ENCODE assay signal across 22 cellular contexts in genomic region chr10:72067463-72068125, GRCh38. TPM values are rescaled to one million over a fixed set of nuclear protein-coding genes. Genes with fewer than 3 reads are reported as not detected.
DNase-seq lines count a peak whose midpoint lies in the region; ATAC-seq and TF ChIP-seq lines count a peak whose summit lies in the region.
"Had no signal": no experiment of that assay in that cellular context is flagged by ENCODE, and none has a peak within 500 bp of the region (broad histone marks: within the 10 kb centered on the region; RNA-seq: fewer than 3 reads in every experiment).

No MANE protein-coding gene starts in this region.

- intact Hi-C loops in CD4-positive, alpha-beta T cell (cut with DNase I, micrococcal nuclease), result no loop called here
- intact Hi-C loops in naive thymus-derived CD4-positive, alpha-beta T cell (cut with micrococcal nuclease), result no loop called here

- peak overlapping the region; percentile 11 for H3K27ac ChIP-seq in CD4-positive, alpha-beta T cell (ENCODE audit: low read depth, low read length)
- 0 out of 2 replicates have a peak overlapping the region, but pooled peaks have one; percentile 0 for H3K27ac ChIP-seq in DND-41 (ENCODE audit: low read length)
- H3K27ac ChIP-seq in naive thymus-derived CD4-positive, alpha-beta T cell (ENCODE audit: low read depth, low read length), result no peak overlapping the region
- H3K27ac ChIP-seq: left ventricle myocardium inferior, tibial nerve had no signal

- no peak overlapping the region for H2AFZ ChIP-seq in DND-41 (ENCODE audit: low read depth, low read length)
- H2AFZ ChIP-seq: GM23338 had no signal

- no peaks in the 10 kb centered on the region for H3K36me3 ChIP-seq in DND-41 (ENCODE audit: insufficient read depth, low read length)
- H3K36me3 ChIP-seq in naive thymus-derived CD4-positive, alpha-beta T cell (ENCODE audit: control insufficient read depth in 2 of 3, insufficient read depth in 3 of 3, low read length in 3 of 3), result peaks cover 47 to 95% (median 74%) of the 10 kb centered on the region in 3 experiments
- H3K36me3 ChIP-seq: left ventricle myocardium inferior had no signal

- H3K27me3 ChIP-seq in CD4-positive, alpha-beta T cell (ENCODE audit: control insufficient read depth, insufficient read depth, low read length), result no peaks in the 10 kb centered on the region
- no peaks in the 10 kb centered on the region for H3K27me3 ChIP-seq in DND-41 (ENCODE audit: insufficient read depth, low read length, poor library complexity)
- H3K27me3 ChIP-seq in naive thymus-derived CD4-positive, alpha-beta T cell (ENCODE audit: control insufficient read depth in 2 of 2, insufficient read depth in 2 of 2, low read length in 2 of 2), result no peaks in the 10 kb centered on the region
- H3K27me3 ChIP-seq: tibial nerve had no signal

- no peak overlapping the region for H3K4me3 ChIP-seq in DND-41 (ENCODE audit: low read depth in 1 of 2, low read length in 2 of 2)
- H3K4me3 ChIP-seq in naive thymus-derived CD4-positive, alpha-beta T cell (ENCODE audit: low read length), result no peak overlapping the region
- H3K4me3 ChIP-seq: GM23338, left ventricle myocardium inferior, tibial nerve had no signal

- H3K27me3 Mint-ChIP-seq in CD4-positive, alpha-beta T cell, result peaks cover 1% of the 10 kb centered on the region
- H3K27me3 Mint-ChIP-seq in activated naive CD8-positive, alpha-beta T cell treated with anti-CD3 and anti-CD28 coated beads for 36 hours, result no peaks in the 10 kb centered on the region
- H3K27me3 Mint-ChIP-seq in naive thymus-derived CD4-positive, alpha-beta T cell, result no peaks in the 10 kb centered on the region
- H3K27me3 Mint-ChIP-seq: progenitor cell of endocrine pancreas had no signal

- H3K9me3 ChIP-seq in CD4-positive, alpha-beta T cell (ENCODE audit: control insufficient read depth, low read length), result no peaks in the 10 kb centered on the region
- H3K9me3 ChIP-seq in DND-41 (ENCODE audit: insufficient read depth, low read length, severe bottlenecking), result no peaks in the 10 kb centered on the region
- no peaks in the 10 kb centered on the region for H3K9me3 ChIP-seq in naive thymus-derived CD4-positive, alpha-beta T cell (ENCODE audit: control insufficient read depth in 2 of 3, low read length in 3 of 3)
- H3K9me3 ChIP-seq: left ventricle myocardium inferior had no signal

- H3K4me1 Mint-ChIP-seq in CD4-positive, alpha-beta T cell (ENCODE audit: low read depth), result peaks cover 32% of the 10 kb centered on the region
- H3K4me1 Mint-ChIP-seq in activated naive CD8-positive, alpha-beta T cell treated with anti-CD3 and anti-CD28 coated beads for 36 hours, result peaks cover 35% of the 10 kb centered on the region
- peaks cover 11 to 42% (median 25%) of the 10 kb centered on the region in 7 donors for H3K4me1 Mint-ChIP-seq in naive thymus-derived CD4-positive, alpha-beta T cell

- peaks cover 99% of the 10 kb centered on the region for H3K36me3 Mint-ChIP-seq in CD4-positive, alpha-beta T cell (ENCODE audit: low read depth)
- H3K36me3 Mint-ChIP-seq in activated naive CD8-positive, alpha-beta T cell treated with anti-CD3 and anti-CD28 coated beads for 36 hours, result peaks cover 41% of the 10 kb centered on the region
- H3K36me3 Mint-ChIP-seq in naive thymus-derived CD4-positive, alpha-beta T cell, result peaks cover 16 to 58% (median 34%) of the 10 kb centered on the region in 5 donors

- no peak for TF ChIP-seq CTCF in CD4-positive, alpha-beta T cell (IDR thresholded peaks at IDR 0.05)
- no peak for TF ChIP-seq CTCF in DND-41 (IDR thresholded peaks at IDR 0.05; ENCODE audit: borderline replicate concordance, extremely low read depth, low read length, poor library complexity, severe bottlenecking)

- peaks cover 9% of the 10 kb centered on the region; the same call in 1 of the 2 replicates for H3K4me1 ChIP-seq in DND-41 (ENCODE audit: insufficient read depth, low read length)
- H3K4me1 ChIP-seq in naive thymus-derived CD4-positive, alpha-beta T cell (ENCODE audit: control insufficient read depth in 2 of 2, insufficient read depth in 2 of 2, low read length in 2 of 2), result no peaks in the 10 kb centered on the region

- no peak for ATAC-seq in CD4-positive, alpha-beta T cell (ENCODE audit: poor library complexity)
- ATAC-seq in DND-41 (ENCODE audit: insufficient read depth, low read depth), result no peak
- ATAC-seq in naive thymus-derived CD4-positive, alpha-beta T cell, result peak; percentile 2
- no peak for ATAC-seq in GM21360 (IDR thresholded peaks at IDR 0.05; ENCODE audit: unreplicated experiment)
- ATAC-seq: GM23338 had no signal

- H3K4me2 ChIP-seq in DND-41 (ENCODE audit: insufficient read depth, low read length), result no peak overlapping the region
- H3K4me2 ChIP-seq: GM23338 had no signal

- CTCF ChIA-PET in CD4-positive, alpha-beta T cell (lab: Charles Lee), result interaction anchor here (2.1 kb wide), 1 partner anchor 19 kb away, joined by 8 read pairs; no protein-coding TSS in a partner anchor
- CTCF ChIA-PET in naive thymus-derived CD4-positive, alpha-beta T cell (lab: Charles Lee), result no interaction called here

- POLR2A ChIA-PET in CD4-positive, alpha-beta T cell (lab: Charles Lee), result interaction anchor here (1.1 to 2.0 kb wide), 5 partner anchors 9 to 260 kb away, joined by 3 to 8 read pairs (median 5); no protein-coding TSS in a partner anchor
- POLR2A ChIA-PET in naive thymus-derived CD4-positive, alpha-beta T cell (lab: Charles Lee), result interaction anchor here (0.6 to 3.1 kb wide), 7 partner anchors 7 to 18 kb away, joined by 3 to 11 read pairs (median 3); no protein-coding TSS in a partner anchor

- no peaks in the 10 kb centered on the region for H3K79me2 ChIP-seq in DND-41 (ENCODE audit: insufficient read depth, low read length)

- H3K9ac ChIP-seq in DND-41 (ENCODE audit: low read depth, low read length), result no peak overlapping the region

- H3K9me3 Mint-ChIP-seq in CD4-positive, alpha-beta T cell, result no peaks in the 10 kb centered on the region
- no peaks in the 10 kb centered on the region for H3K9me3 Mint-ChIP-seq in activated naive CD8-positive, alpha-beta T cell treated with anti-CD3 and anti-CD28 coated beads for 36 hours
- peaks cover 0 to 10% (median 0%) of the 10 kb centered on the region in 11 donors for H3K9me3 Mint-ChIP-seq in naive thymus-derived CD4-positive, alpha-beta T cell
- H3K9me3 Mint-ChIP-seq: activated T-helper 1 cell treated with anti-CD3 and anti-CD28 coated beads, Interleukin-12 subunit alpha, Interleukin-12 subunit beta, Interleukin-2, Interleukin-4 antibody, amounts not matched to agents 30 ng/mL and 10 ng/mL and 1 ng/mL, durations not matched to agents 14 hours and 24 hours and 36 hours; GM23338 had no signal

- peak overlapping the region; percentile 85 for H3K27ac Mint-ChIP-seq in CD4-positive, alpha-beta T cell
- H3K27ac Mint-ChIP-seq in activated naive CD8-positive, alpha-beta T cell treated with anti-CD3 and anti-CD28 coated beads for 36 hours, result peak overlapping the region; percentile 76
- peak overlapping the region in 4 of 9 donors; percentile 58 to 93 (median 75) for H3K27ac Mint-ChIP-seq in naive thymus-derived CD4-positive, alpha-beta T cell
- H3K27ac Mint-ChIP-seq: activated T-helper 1 cell treated with anti-CD3 and anti-CD28 coated beads, Interleukin-12 subunit alpha, Interleukin-12 subunit beta, Interleukin-2, Interleukin-4 antibody, amounts not matched to agents 30 ng/mL and 10 ng/mL and 1 ng/mL, durations not matched to agents 14 hours and 24 hours and 36 hours; GM23338; progenitor cell of endocrine pancreas had no signal

- H4K20me1 ChIP-seq in DND-41 (ENCODE audit: insufficient read depth, low read length), result no peaks in the 10 kb centered on the region

- DNase-seq in CD4-positive, alpha-beta T cell, result no peak
- DNase-seq in DND-41 (no peak), COLO829 (ENCODE audit: low spot score) (no peak), amygdala (lab: John Stamatoyannopoulos, UW) (no peak), T-helper 1 cell (no peak)
- DNase-seq in activated naive CD8-positive, alpha-beta T cell treated with anti-CD3 and anti-CD28 coated beads for 36 hours, result no peak
- no peak for DNase-seq in naive thymus-derived CD4-positive, alpha-beta T cell
- DNase-seq: activated CD8-positive, alpha-beta memory T cell treated with anti-CD3 and anti-CD28 coated beads for 24 hours; COR-L47; dermis blood vessel endothelial cell; DMS79 treated with DMSO at 0.1 percent for 48 hours; NCI-H1417; NCI-H2081 treated with DMSO at 0.1 percent for 48 hours; NCI-H82 had no signal

- peak overlapping the region; percentile 30 for H3K4me3 Mint-ChIP-seq in CD4-positive, alpha-beta T cell
- no peak overlapping the region for H3K4me3 Mint-ChIP-seq in activated naive CD8-positive, alpha-beta T cell treated with anti-CD3 and anti-CD28 coated beads for 36 hours
- H3K4me3 Mint-ChIP-seq in naive thymus-derived CD4-positive, alpha-beta T cell, result peak overlapping the region in 1 of 10 donors; percentile 34
- H3K4me3 Mint-ChIP-seq: activated T-helper 1 cell treated with anti-CD3 and anti-CD28 coated beads, Interleukin-12 subunit alpha, Interleukin-12 subunit beta, Interleukin-2, Interleukin-4 antibody, amounts not matched to agents 30 ng/mL and 10 ng/mL and 1 ng/mL, durations not matched to agents 14 hours and 24 hours and 36 hours; GM23338; neural crest cell had no signal

RNA-seq across cellular contexts. Expression of gene SPOCK2, which starts 20.8 kb away (rescaled TPM):
- 100 to 1,000 TPM; 976 to 998 TPM for total RNA-seq in CD4-positive, alpha-beta T cell
- total RNA-seq in activated naive CD8-positive, alpha-beta T cell treated with anti-CD3 and anti-CD28 coated beads for 36 hours, result 100 to 1,000 TPM; 136 to 142 TPM
- 100 to 1,000 TPM; 312 to 543 (median 505) TPM for total RNA-seq in naive thymus-derived CD4-positive, alpha-beta T cell
- 100 to 1,000 TPM; 200 to 250 TPM for polyA plus RNA-seq in naive thymus-derived CD4-positive, alpha-beta T cell
- total RNA-seq: M059J had no signal
